In genomic region chr15:42038401-42038800, GRCh38 we compare ENCODE assay signal across 8 cellular contexts. TPM values are rescaled to one million over a fixed set of nuclear protein-coding genes. Genes with fewer than 3 reads are reported as not detected.
"Had no signal": no experiment of that assay in that cellular context is flagged by ENCODE, and none has a peak within 500 bp of the region (broad histone marks: within the 10 kb centered on the region; RNA-seq: fewer than 3 reads in every experiment).

No MANE protein-coding gene starts in this region.

- DNase-seq: H9, HCEC 1CT, IMR-90 had no signal

- H3K4me3 Mint-ChIP-seq: GM23338, H9 had no signal

- H3K27ac Mint-ChIP-seq: GM23338, H9 had no signal

- H3K4me2 ChIP-seq: GM23338 had no signal

- ATAC-seq: GM23338 had no signal

- H2AFZ ChIP-seq: GM23338 had no signal

- H3K4me3 ChIP-seq: GM23338 had no signal

- FAIRE-seq: H1, H54, HTR-8/SVneo had no signal

RNA-seq across cellular contexts. Expression of gene PLA2G4E, which starts 17.6 kb away (rescaled TPM):
- total RNA-seq: GM23338, H1, H9, HT-29, IMR-90 had no signal
- polyA plus RNA-seq: GM23338, IMR-90 had no signal

RNA-seq across cellular contexts. Expression of gene PLA2G4D, which starts 56.0 kb away (rescaled TPM):
- total RNA-seq: IMR-90 had no signal
- polyA plus RNA-seq: IMR-90 had no signal
